ENCODE assay signal across 8 cellular contexts in genomic region chr1:113929750-113930498, GRCh38. TPM values are rescaled to one million over a fixed set of nuclear protein-coding genes. Genes with fewer than 3 reads are reported as not detected.
A peak's percentile ranks its signal among the peaks of the same experiment; 100 is the strongest.
DNase-seq lines count a peak whose midpoint lies in the region; ATAC-seq and TF ChIP-seq lines count a peak whose summit lies in the region.

No MANE protein-coding gene starts in this region.

- ATAC-seq in GM18520 (IDR thresholded peaks at IDR 0.05; ENCODE audit: unreplicated experiment) (peak; percentile 22), HG03064 (IDR thresholded peaks at IDR 0.05; ENCODE audit: low read depth, unreplicated experiment) (peak; percentile 36), aorta (ENCODE audit: low FRiP score) (peak; percentile 61)

- no peaks in the 10 kb centered on the region for H3K27me3 Mint-ChIP-seq in activated naive CD4-positive, alpha-beta T cell treated with anti-CD3 and anti-CD28 coated beads, Interleukin-2, amount 50 U/mL, for 24 hours

- H3K9me3 ChIP-seq in SJCRH30 (replicated peaks) (no peaks in the 10 kb centered on the region), cardiac muscle cell (ENCODE audit: low read depth) (no peaks in the 10 kb centered on the region), aorta (ENCODE audit: control insufficient read depth, low read length) (no peaks in the 10 kb centered on the region)

- H3K36me3 ChIP-seq in SJCRH30 (no peaks in the 10 kb centered on the region), cardiac muscle cell (no peaks in the 10 kb centered on the region), aorta (ENCODE audit: control insufficient read depth in 1 of 2, insufficient read depth in 2 of 2, low read length in 1 of 2) (no peaks in the 10 kb centered on the region)

- peak overlapping the region; percentile 96 for H3K4me3 Mint-ChIP-seq in activated naive CD4-positive, alpha-beta T cell treated with anti-CD3 and anti-CD28 coated beads, Interleukin-2, amount 50 U/mL, for 24 hours

- no peaks in the 10 kb centered on the region for H3K9me3 Mint-ChIP-seq in activated naive CD4-positive, alpha-beta T cell treated with anti-CD3 and anti-CD28 coated beads, Interleukin-2, amount 50 U/mL, for 24 hours

- POLR2A ChIA-PET in AG04449 (lab: Yijun Ruan, JAX), result interaction anchor here (1.0 to 3.9 kb wide), 6 partner anchors 16 to 170 kb away, joined by 3 to 46 read pairs (median 5); partner anchors contain the start of genes AP4B1, DCLRE1B, OLFML3 and PHTF1

- H3K27me3 ChIP-seq in SJCRH30 (no peaks in the 10 kb centered on the region), cardiac muscle cell (no peaks in the 10 kb centered on the region), aorta (ENCODE audit: control insufficient read depth in 1 of 2, insufficient read depth in 2 of 2, low read length in 1 of 2) (no peaks in the 10 kb centered on the region)

- H3K4me1 ChIP-seq in SJCRH30, result peaks cover 9% of the 10 kb centered on the region
- peaks cover 24% of the 10 kb centered on the region for H3K4me1 ChIP-seq in cardiac muscle cell (ENCODE audit: low read depth)
- H3K4me1 ChIP-seq in aorta (ENCODE audit: control insufficient read depth in 1 of 2, insufficient read depth in 2 of 2, low read length in 2 of 2), result no peaks in the 10 kb centered on the region

- 0 to 1% methylated on average over 38 to 64 of the region's 64 CpGs for WGBS in aorta, 2 donors

- H3K4me3 ChIP-seq in AG04449 (ENCODE audit: low read depth, low read length) (peak overlapping the region; percentile 89), SJCRH30 (peak overlapping the region; percentile 87), cardiac muscle cell (peak overlapping the region; percentile 85), aorta (ENCODE audit: low read length in 2 of 2) (peak overlapping the region; percentile 78)

- H3K27ac Mint-ChIP-seq in activated naive CD4-positive, alpha-beta T cell treated with anti-CD3 and anti-CD28 coated beads, Interleukin-2, amount 50 U/mL, for 24 hours, result peak overlapping the region; percentile 99

- H3K4me1 Mint-ChIP-seq in activated naive CD4-positive, alpha-beta T cell treated with anti-CD3 and anti-CD28 coated beads, Interleukin-2, amount 50 U/mL, for 24 hours, result peaks cover 59% of the 10 kb centered on the region

- peak overlapping the region; percentile 31 for H3K27ac ChIP-seq in SJCRH30
- H3K27ac ChIP-seq in cardiac muscle cell, result peak overlapping the region; percentile 88
- H3K27ac ChIP-seq in aorta (ENCODE audit: low read depth in 1 of 2, low read length in 2 of 2), result peak overlapping the region; percentile 11 to 79

- CTCF ChIA-PET in AG04449 (lab: Yijun Ruan, JAX), result interaction anchor here (0.9 to 4.6 kb wide), 21 partner anchors 9 to 1213 kb away, joined by 3 to 47 read pairs (median 6); partner anchors contain the start of genes AP4B1, DCLRE1B, LRIG2 and OLFML3

- TF ChIP-seq CTCF in AG04449 (IDR thresholded peaks at IDR 0.05; ENCODE audit: insufficient read depth, low read length, missing control alignments) (peak; percentile 14), cardiac muscle cell (IDR thresholded peaks at IDR 0.05; ENCODE audit: low read depth, low read length) (peak; percentile 23)

- intact Hi-C loops in posterior vena cava (cut with DNase I), result loop anchor here in 1 of 2 donors (2.0 kb wide), 1 partner anchor 25 kb away; the partner anchor contains the start of genes AP4B1 and DCLRE1B
- intact Hi-C loops in aorta (cut with DNase I), result loop anchor here (1.0 to 10.0 kb wide), 3 partner anchors 17 to 95 kb away; partner anchors contain the start of gene DCLRE1B (in 2 of the 2)

- H3K36me3 Mint-ChIP-seq in activated naive CD4-positive, alpha-beta T cell treated with anti-CD3 and anti-CD28 coated beads, Interleukin-2, amount 50 U/mL, for 24 hours, result peaks cover 3% of the 10 kb centered on the region

- no peak for DNase-seq in AG04449 (ENCODE audit: low read depth, low spot score)
- peak; percentile 30 to 47 for DNase-seq in SJCRH30
- peak; percentile 34 to 71 for DNase-seq in cardiac muscle cell (ENCODE audit: low read depth in 1 of 2, low spot score in 1 of 2)
- DNase-seq in posterior vena cava (ENCODE audit: low spot score), result peak; percentile 86
- peak; percentile 68 to 85 for DNase-seq in aorta

RNA-seq across cellular contexts. Expression of gene HIPK1, which starts 0.8 kb away (rescaled TPM):
- total RNA-seq in SJCRH30 (2014; rRNA removed; shearing (Covaris generic)), result 55.6 and 56.3 TPM in 2 replicates
- total RNA-seq in cardiac muscle cell (23.4 and 27.7 TPM in 2 replicates), posterior vena cava (10 to 100 TPM; 68.9 to 78.9 TPM), aorta (10 to 100 TPM; 71.1 to 75.3 TPM)
- polyA plus RNA-seq in cardiac muscle cell (14.1 and 19.3 TPM in 2 replicates), aorta (10 to 100 TPM; 14.9 to 19.7 TPM)

RNA-seq across cellular contexts. Expression of gene DCLRE1B, which starts 24.8 kb away (rescaled TPM):
- total RNA-seq in SJCRH30 (2014; rRNA removed; shearing (Covaris generic)), result 23.7 and 25.3 TPM in 2 replicates
- total RNA-seq in cardiac muscle cell (5.6 and 6.3 TPM in 2 replicates), posterior vena cava (1 to 10 TPM; 5.3 to 5.5 TPM), aorta (1 to 10 TPM; 4.2 to 6.3 TPM)
- polyA plus RNA-seq in cardiac muscle cell (3.4 and 5.5 TPM in 2 replicates), aorta (1 to 10 TPM; 1.9 to 2.6 TPM)

RNA-seq across cellular contexts. Expression of gene AP4B1, which starts 25.3 kb away (rescaled TPM):
- 11.7 and 14.3 TPM in 2 replicates for total RNA-seq in SJCRH30 (2014; rRNA removed; shearing (Covaris generic))
- 8.8 and 18.8 TPM in 2 replicates for total RNA-seq in cardiac muscle cell
- polyA plus RNA-seq in cardiac muscle cell, result 18.3 and 22.5 TPM in 2 replicates
- 10 to 100 TPM in 1 of 2 donors, 1 to 10 TPM in 1; 8.3 to 20.0 TPM for total RNA-seq in posterior vena cava
- 10 to 100 TPM; 15.7 to 24.8 TPM for total RNA-seq in aorta
- polyA plus RNA-seq in aorta, result 10 to 100 TPM in 1 of 2 donors, 1 to 10 TPM in 1; 8.5 to 35.4 TPM

RNA-seq across cellular contexts. Expression of gene BCL2L15, which starts 42.5 kb away (rescaled TPM):
- 0.18 and 1.2 TPM in 2 replicates for total RNA-seq in SJCRH30 (2014; rRNA removed; shearing (Covaris generic))
- 4.5 TPM in 1 of 2 replicates, not detected in the other for total RNA-seq in cardiac muscle cell
- polyA plus RNA-seq in cardiac muscle cell, result 0.16 TPM in 1 of 2 replicates, not detected in the other
- total RNA-seq in posterior vena cava, result under 1 TPM; 0.32 to 0.57 TPM
- 1 to 10 TPM in 1 of 2 donors, under 1 TPM in 1; 0.36 to 2.2 TPM for total RNA-seq in aorta
- polyA plus RNA-seq in aorta, result 10 to 100 TPM in 1 of 2 donors, under 1 TPM in 1; 0.38 to 36.1 TPM

RNA-seq across cellular contexts. Expression of gene OLFML3, which starts 49.4 kb away (rescaled TPM):
- total RNA-seq in SJCRH30 (2014; rRNA removed; shearing (Covaris generic)), result 96.5 and 104 TPM in 2 replicates
- total RNA-seq in cardiac muscle cell, result 15.4 and 16.0 TPM in 2 replicates
- 9.7 and 13.5 TPM in 2 replicates for polyA plus RNA-seq in cardiac muscle cell
- 100 to 1,000 TPM in 1 of 2 donors, 10 to 100 TPM in 1; 43.6 to 109 TPM for total RNA-seq in posterior vena cava
- 10 to 100 TPM; 19.8 to 96.1 TPM for total RNA-seq in aorta
- polyA plus RNA-seq in aorta, result 10 to 100 TPM; 17.3 to 20.4 TPM

Comparison
In these comparisons a context has a peak if more than half of its experiments do, and no peak if none do; other contexts are left out.
1. H3K27ac ChIP-seq: peak in every context shown above with its lines; median percentile 88 in cardiac muscle cell; 45 in aorta; 31 in SJCRH30.